1 cellular context compared by ENCODE assay signal in genomic region chr12:3677609-3678008, GRCh38.
TF ChIP-seq lines count a peak whose summit lies in the region.

No MANE protein-coding gene starts in this region.

TF ChIP-seq in GM23338, 12 proteins besides CTCF, POLR2A, EP300 and RAD21:
- no peak for TF ChIP-seq ZNF462 (CRISPR knock-in tag; IDR thresholded peaks at IDR 0.05)
- no peak for TF ChIP-seq EZH2phosphoT487 (IDR thresholded peaks at IDR 0.05; ENCODE audit: unreplicated experiment)
- no peak for TF ChIP-seq ZNF331 (CRISPR knock-in tag; IDR thresholded peaks at IDR 0.05; ENCODE audit: low read depth)
- TF ChIP-seq CREB1 (CRISPR knock-in tag; IDR thresholded peaks at IDR 0.05; ENCODE audit: low read depth), result no peak
TF ChIP-seq in GM23338: peak in this region for 0.
